ENCODE assay signal across 8 cellular contexts in the genomic region with DNA sequence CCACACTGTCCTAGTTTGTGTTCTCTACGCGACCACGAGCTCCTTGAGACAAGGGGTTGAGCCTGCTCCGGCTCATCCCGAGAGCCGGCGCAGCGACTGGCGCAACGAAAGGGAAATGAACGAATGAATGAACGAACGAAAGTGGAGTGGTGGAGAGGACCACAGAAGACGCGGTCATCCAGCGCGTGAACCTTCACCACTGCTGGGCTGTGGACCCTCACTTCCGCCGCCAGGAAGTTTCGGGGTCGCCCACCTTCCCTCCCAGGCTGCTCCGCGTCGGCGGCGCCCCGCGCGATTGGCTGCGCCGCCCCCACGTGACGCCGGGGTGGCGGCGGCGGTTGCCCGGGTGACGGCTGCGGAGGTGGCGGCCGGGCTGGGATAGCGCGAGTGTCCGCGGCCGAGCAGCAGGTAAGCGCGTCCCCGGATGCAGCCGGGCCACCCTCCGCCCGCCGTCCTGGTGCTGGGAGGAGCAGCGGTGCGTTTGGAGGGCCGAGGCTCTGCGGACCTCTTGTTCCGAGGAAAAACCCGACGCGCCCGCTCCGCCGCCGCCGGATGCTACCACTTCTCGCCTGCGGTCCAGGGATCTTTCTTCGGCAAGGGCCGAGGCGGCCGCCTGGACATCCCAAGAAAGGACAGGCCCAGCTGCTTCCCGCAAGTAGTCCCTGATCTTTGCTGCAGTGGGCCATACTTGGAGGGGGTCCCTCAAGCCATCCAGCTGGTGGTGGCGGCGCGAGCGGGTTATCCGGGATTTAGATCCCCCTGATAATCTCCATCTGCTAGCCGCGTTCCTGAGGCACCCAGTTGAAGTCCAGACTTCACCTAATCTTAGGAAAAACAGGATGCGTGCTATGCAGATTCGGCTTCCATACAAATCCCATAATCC. TPM values are rescaled to one million over a fixed set of nuclear protein-coding genes. Genes with fewer than 3 reads are reported as not detected.
A peak's percentile ranks its signal among the peaks of the same experiment; 100 is the strongest.
DNase-seq lines count a peak whose midpoint lies in the region; ATAC-seq and TF ChIP-seq lines count a peak whose summit lies in the region.

A gene with protein sequence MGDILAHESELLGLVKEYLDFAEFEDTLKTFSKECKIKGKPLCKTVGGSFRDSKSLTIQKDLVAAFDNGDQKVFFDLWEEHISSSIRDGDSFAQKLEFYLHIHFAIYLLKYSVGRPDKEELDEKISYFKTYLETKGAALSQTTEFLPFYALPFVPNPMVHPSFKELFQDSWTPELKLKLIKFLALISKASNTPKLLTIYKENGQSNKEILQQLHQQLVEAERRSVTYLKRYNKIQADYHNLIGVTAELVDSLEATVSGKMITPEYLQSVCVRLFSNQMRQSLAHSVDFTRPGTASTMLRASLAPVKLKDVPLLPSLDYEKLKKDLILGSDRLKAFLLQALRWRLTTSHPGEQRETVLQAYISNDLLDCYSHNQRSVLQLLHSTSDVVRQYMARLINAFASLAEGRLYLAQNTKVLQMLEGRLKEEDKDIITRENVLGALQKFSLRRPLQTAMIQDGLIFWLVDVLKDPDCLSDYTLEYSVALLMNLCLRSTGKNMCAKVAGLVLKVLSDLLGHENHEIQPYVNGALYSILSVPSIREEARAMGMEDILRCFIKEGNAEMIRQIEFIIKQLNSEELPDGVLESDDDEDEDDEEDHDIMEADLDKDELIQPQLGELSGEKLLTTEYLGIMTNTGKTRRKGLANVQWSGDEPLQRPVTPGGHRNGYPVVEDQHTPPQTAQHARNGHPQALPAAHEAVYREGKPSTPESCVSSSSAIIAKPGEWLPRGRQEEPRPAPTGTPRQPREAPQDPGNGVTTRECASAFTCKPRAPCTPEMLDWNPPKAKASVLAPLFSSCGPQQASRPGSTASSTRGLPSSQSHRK (plus strand): TSS at position 341 of the 883 bp plus-strand sequence. CDS start 7,608 bp downstream, outside the sequence.

- H3K4me1 Mint-ChIP-seq in glutamatergic neuron (ENCODE audit: low read depth, unreplicated experiment) (peaks cover 10% of the 10 kb centered on the region), osteocyte (ENCODE audit: unreplicated experiment) (peaks cover 50% of the 10 kb centered on the region)

- peak within 1 kb of the TSS; percentile 78 to 80 for H3K27ac ChIP-seq in thoracic aorta

- H3K27me3 Mint-ChIP-seq in glutamatergic neuron (ENCODE audit: unreplicated experiment) = peaks cover 4% of the 10 kb centered on the region
- no peaks in the 10 kb centered on the region for H3K27me3 Mint-ChIP-seq in osteocyte (ENCODE audit: unreplicated experiment)

- H3K9me3 ChIP-seq in HAP-1 (peaks cover 5% of the 10 kb centered on the region; the same call in 1 of the 2 replicates), MG63 (no peaks in the 10 kb centered on the region), thoracic aorta (no peaks in the 10 kb centered on the region)

- peaks cover 18% of the 10 kb centered on the region for H3K4me1 ChIP-seq in HAP-1
- H3K4me1 ChIP-seq in thoracic aorta (ENCODE audit: control insufficient read depth in 1 of 2, low read depth in 2 of 2) = peaks cover 9 to 25% of the 10 kb centered on the region in 2 donors

- H3K4me3 ChIP-seq in HAP-1 = peak within 1 kb of the TSS; percentile 77
- H3K4me3 ChIP-seq in MG63 = peak within 1 kb of the TSS; percentile 91
- peak within 1 kb of the TSS; percentile 83 for H3K4me3 ChIP-seq in thoracic aorta

- peak; percentile 96 for DNase-seq in GM10248 (ENCODE audit: extremely low spot score)
- peak; percentile 60 to 85 for DNase-seq in HAP-1 (ENCODE audit: low spot score in 2 of 2)
- peak; percentile 70 for DNase-seq in MG63
- peak; percentile 14 for DNase-seq in SKM-1 (lab: John Stamatoyannopoulos, UW; ENCODE audit: unreplicated experiment)
- DNase-seq in activated naive CD4-positive, alpha-beta T cell treated with anti-CD3 and anti-CD28 coated beads, Interleukin-2, amount 50 U/mL, for 72 hours (ENCODE audit: low spot score in 2 of 2) = peak; percentile 81 to 82
- DNase-seq in glutamatergic neuron = peak; percentile 88
- peak; percentile 92 for DNase-seq in osteocyte (ENCODE audit: extremely low spot score, unreplicated experiment)
- DNase-seq in thoracic aorta (ENCODE audit: low spot score) = no peak

- in situ Hi-C loops in HAP-1 (cut with MboI; ENCODE audit: low sequenced_read_pairs) = no loop called here

- H3K36me3 Mint-ChIP-seq in activated naive CD4-positive, alpha-beta T cell treated with anti-CD3 and anti-CD28 coated beads, Interleukin-2, amount 50 U/mL, for 72 hours = no peaks in the 10 kb centered on the region
- H3K36me3 Mint-ChIP-seq in glutamatergic neuron (ENCODE audit: unreplicated experiment) (no peaks in the 10 kb centered on the region), osteocyte (ENCODE audit: unreplicated experiment) (peaks cover 23% of the 10 kb centered on the region)

- no peaks in the 10 kb centered on the region for H3K36me3 ChIP-seq in HAP-1 (replicated peaks)
- no peaks in the 10 kb centered on the region for H3K36me3 ChIP-seq in MG63
- no peaks in the 10 kb centered on the region for H3K36me3 ChIP-seq in thoracic aorta

- POLR2A ChIA-PET in GM10248 (lab: Yijun Ruan, JAX) = interaction anchor here (1.0 to 1.6 kb wide), 2 partner anchors 22 to 30 kb away, joined by 3 read pairs; no protein-coding TSS in a partner anchor

- TF ChIP-seq CTCF in GM10248 (IDR thresholded peaks at IDR 0.05; ENCODE audit: control extremely low read depth, extremely low read depth, low read depth, missing control alignments) (no peak), glutamatergic neuron (IDR thresholded peaks at IDR 0.05; ENCODE audit: partially characterized antibody, unreplicated experiment) (no peak), osteocyte (IDR thresholded peaks at IDR 0.05) (no peak), thoracic aorta (IDR thresholded peaks at IDR 0.05) (no peak)

- H3K4me3 Mint-ChIP-seq in glutamatergic neuron (ENCODE audit: unreplicated experiment) (peak within 1 kb of the TSS; percentile 97), osteocyte (ENCODE audit: unreplicated experiment) (peak within 1 kb of the TSS; percentile 91)

- peak; percentile 96 to 99 for ATAC-seq in activated naive CD4-positive, alpha-beta T cell treated with anti-CD3 and anti-CD28 coated beads, Interleukin-2, amount 50 U/mL, for 72 hours
- peak; percentile 77 for ATAC-seq in thoracic aorta (ENCODE audit: insufficient number of reproducible peaks, low FRiP score, low read depth)

- H3K27me3 ChIP-seq in HAP-1 (ENCODE audit: low read depth) = no peaks in the 10 kb centered on the region
- no peaks in the 10 kb centered on the region for H3K27me3 ChIP-seq in MG63
- no peaks in the 10 kb centered on the region for H3K27me3 ChIP-seq in thoracic aorta (replicated peaks; ENCODE audit: insufficient read depth)

- CTCF ChIA-PET in GM10248 (lab: Yijun Ruan, JAX) = interaction anchor here (0.6 to 4.2 kb wide), 5 partner anchors 8 to 195 kb away, joined by 3 to 18 read pairs (median 7); no protein-coding TSS in a partner anchor

- no peaks in the 10 kb centered on the region for H3K9me3 Mint-ChIP-seq in activated naive CD4-positive, alpha-beta T cell treated with anti-CD3 and anti-CD28 coated beads, Interleukin-2, amount 50 U/mL, for 72 hours
- peaks cover 4% of the 10 kb centered on the region for H3K9me3 Mint-ChIP-seq in glutamatergic neuron (ENCODE audit: unreplicated experiment)
- H3K9me3 Mint-ChIP-seq in osteocyte (ENCODE audit: unreplicated experiment) = no peaks in the 10 kb centered on the region

- peak within 1 kb of the TSS; percentile 50 to 93 for H3K27ac Mint-ChIP-seq in activated naive CD4-positive, alpha-beta T cell treated with anti-CD3 and anti-CD28 coated beads, Interleukin-2, amount 50 U/mL, for 72 hours
- H3K27ac Mint-ChIP-seq in glutamatergic neuron (ENCODE audit: unreplicated experiment) (peak within 1 kb of the TSS; percentile 59), osteocyte (ENCODE audit: unreplicated experiment) (peak within 1 kb of the TSS; percentile 96)

RNA-seq across cellular contexts. Expression of the gene that starts here (rescaled TPM):
- 15.2 and 51.5 TPM in 2 replicates for total RNA-seq in MG63 (2014; rRNA removed; shearing (Covaris generic); ENCODE audit: low replicate concordance)
- total RNA-seq in activated naive CD4-positive, alpha-beta T cell treated with anti-CD3 and anti-CD28 coated beads, Interleukin-2, amount 50 U/mL, for 72 hours = 1 to 10 TPM; 2.0 to 4.0 TPM
- total RNA-seq in glutamatergic neuron (ENCODE audit: unreplicated experiment) = 19.3 TPM
- 178 and 204 TPM in 2 replicates for total RNA-seq in osteocyte
- total RNA-seq in thoracic aorta = 100 to 1,000 TPM in 1 of 2 donors, 10 to 100 TPM in 1; 68.5 to 103 TPM
